ENCODE assay signal across 17 cellular contexts in genomic region chr19:49908480-49909420, GRCh38. TPM values are rescaled to one million over a fixed set of nuclear protein-coding genes. Genes with fewer than 3 reads are reported as not detected.
A peak's percentile ranks its signal among the peaks of the same experiment; 100 is the strongest.
DNase-seq lines count a peak whose midpoint lies in the region; ATAC-seq and TF ChIP-seq lines count a peak whose summit lies in the region.
"Had no signal": no experiment of that assay in that cellular context is flagged by ENCODE, and none has a peak within 500 bp of the region (broad histone marks: within the 10 kb centered on the region; RNA-seq: fewer than 3 reads in every experiment).

No MANE protein-coding gene starts in this region.

- ATAC-seq in central memory CD8-positive, alpha-beta T cell (replicated peaks; ENCODE audit: extremely low read depth, poor library complexity, severe bottlenecking) = no peak
- ATAC-seq: left colon; natural killer cell treated with Interleukin-12 subunit alpha and Interleukin-12 subunit beta and Interleukin-15 and Interleukin-18, amount 100 ng/mL, for 72 hours; sciatic nerve had no signal

- BruUV-seq in Caco-2 (replicated peaks; lab: Mats Ljungman, UMichigan) = no TSS peak

- H3K4me1 Mint-ChIP-seq in Caco-2 (ENCODE audit: low read depth, unreplicated experiment) = peaks cover 22% of the 10 kb centered on the region
- peaks cover 16% of the 10 kb centered on the region for H3K4me1 Mint-ChIP-seq in central memory CD8-positive, alpha-beta T cell
- peaks cover 11% of the 10 kb centered on the region for H3K4me1 Mint-ChIP-seq in chondrocyte (ENCODE audit: low read depth)

- intact Hi-C loops in Caco-2 (cut with micrococcal nuclease; ENCODE audit: unreplicated experiment) = no loop called here

- no peaks in the 10 kb centered on the region for H3K9me3 ChIP-seq in BLaER1 treated with 17β-estradiol and CSF1 and Interleukin-3, amounts not matched to agents 10 nM and 100 nM (replicated peaks in 1 of 11)
- no peaks in the 10 kb centered on the region for H3K9me3 ChIP-seq in Caco-2

- TF ChIP-seq CTCF in Caco-2 (IDR thresholded peaks at IDR 0.05; ENCODE audit: insufficient read depth in 1 of 2, low read depth in 1 of 2, low read length in 1 of 2, severe bottlenecking in 1 of 2, unreplicated experiment in 1 of 2) (no peak), chondrocyte (IDR thresholded peaks at IDR 0.05) (no peak)

- H3K9me3 Mint-ChIP-seq in Caco-2 (ENCODE audit: unreplicated experiment) (no peaks in the 10 kb centered on the region), chondrocyte (ENCODE audit: low read depth) (no peaks in the 10 kb centered on the region)
- H3K9me3 Mint-ChIP-seq in central memory CD8-positive, alpha-beta T cell = no peaks in the 10 kb centered on the region
- H3K9me3 Mint-ChIP-seq: natural killer cell treated with Interleukin-12 subunit alpha and Interleukin-12 subunit beta and Interleukin-15 and Interleukin-18, amount 100 ng/mL, for 72 hours had no signal

- POLR2A ChIA-PET in Caco-2 (lab: Charles Lee) = no interaction called here

- H3K9ac ChIP-seq in BLaER1 treated with 17β-estradiol and CSF1 and Interleukin-3, amounts not matched to agents 10 nM and 100 nM = no peak overlapping the region

- H3K36me3 ChIP-seq in BLaER1 treated with 17β-estradiol and CSF1 and Interleukin-3, amounts not matched to agents 10 nM and 100 nM = peaks cover 50 to 82% (median 76%) of the 10 kb centered on the region in 11 experiments
- peaks cover 11% of the 10 kb centered on the region for H3K36me3 ChIP-seq in Caco-2 (ENCODE audit: control insufficient read depth, insufficient read depth, low read length)

- peaks cover 0 to 95% (median 87%) of the 10 kb centered on the region in 11 experiments; a peak in 21 of 22 replicates for H4K20me1 ChIP-seq in BLaER1 treated with 17β-estradiol and CSF1 and Interleukin-3, amounts not matched to agents 10 nM and 100 nM

- H3K4me3 Mint-ChIP-seq in Caco-2 (ENCODE audit: unreplicated experiment) = peak overlapping the region; percentile 14
- no peak overlapping the region for H3K4me3 Mint-ChIP-seq in central memory CD8-positive, alpha-beta T cell
- H3K4me3 Mint-ChIP-seq in chondrocyte (ENCODE audit: unreplicated experiment) = no peak overlapping the region
- H3K4me3 Mint-ChIP-seq: natural killer cell treated with Interleukin-12 subunit alpha and Interleukin-12 subunit beta and Interleukin-15 and Interleukin-18, amount 100 ng/mL, for 72 hours had no signal

- peak overlapping the region in 1 of 11 experiments; percentile 75; a peak in 1 of 22 replicates for H3K27ac ChIP-seq in BLaER1 treated with 17β-estradiol and CSF1 and Interleukin-3, amounts not matched to agents 10 nM and 100 nM
- no peak overlapping the region for H3K27ac ChIP-seq in caudate nucleus (ENCODE audit: low read depth, low read length)
- H3K27ac ChIP-seq: brain microvascular endothelial cell, coronary artery had no signal

- no peaks in the 10 kb centered on the region for H3K27me3 ChIP-seq in BLaER1 treated with 17β-estradiol and CSF1 and Interleukin-3, amounts not matched to agents 10 nM and 100 nM
- no peaks in the 10 kb centered on the region for H3K27me3 ChIP-seq in Caco-2 (replicated peaks; ENCODE audit: control insufficient read depth, insufficient read depth, low read length)
- H3K27me3 ChIP-seq: brain microvascular endothelial cell had no signal

- H3K27me3 Mint-ChIP-seq in Caco-2 (ENCODE audit: insufficient read depth, unreplicated experiment) = no peaks in the 10 kb centered on the region
- H3K27me3 Mint-ChIP-seq in central memory CD8-positive, alpha-beta T cell = no peaks in the 10 kb centered on the region
- H3K27me3 Mint-ChIP-seq in chondrocyte (ENCODE audit: low read depth) = no peaks in the 10 kb centered on the region
- H3K27me3 Mint-ChIP-seq: natural killer cell treated with Interleukin-12 subunit alpha and Interleukin-12 subunit beta and Interleukin-15 and Interleukin-18, amount 100 ng/mL, for 72 hours had no signal

- H3K36me3 Mint-ChIP-seq in Caco-2 (ENCODE audit: insufficient read depth, unreplicated experiment) = peaks cover 84% of the 10 kb centered on the region
- H3K36me3 Mint-ChIP-seq in central memory CD8-positive, alpha-beta T cell (ENCODE audit: insufficient read depth) = peaks cover 14% of the 10 kb centered on the region
- H3K36me3 Mint-ChIP-seq in chondrocyte (ENCODE audit: low read depth) = peaks cover 16% of the 10 kb centered on the region
- H3K36me3 Mint-ChIP-seq: natural killer cell treated with Interleukin-12 subunit alpha and Interleukin-12 subunit beta and Interleukin-15 and Interleukin-18, amount 100 ng/mL, for 72 hours had no signal

- peak overlapping the region; percentile 24 to 96 (median 47); a peak in 16 of 22 replicates for H3K4me2 ChIP-seq in BLaER1 treated with 17β-estradiol and CSF1 and Interleukin-3, amounts not matched to agents 10 nM and 100 nM

- H3K27ac Mint-ChIP-seq in Caco-2 (ENCODE audit: unreplicated experiment) (peak overlapping the region; percentile 19), chondrocyte (ENCODE audit: unreplicated experiment) (no peak overlapping the region)
- peak overlapping the region; percentile 35 for H3K27ac Mint-ChIP-seq in central memory CD8-positive, alpha-beta T cell (ENCODE audit: low read depth)

- no peak overlapping the region for H3K4me3 ChIP-seq in BLaER1 treated with 17β-estradiol and CSF1 and Interleukin-3, amounts not matched to agents 10 nM and 100 nM
- H3K4me3 ChIP-seq in Caco-2 (ENCODE audit: low read depth, low read length) = no peak overlapping the region
- H3K4me3 ChIP-seq: coronary artery had no signal

- DNase-seq in Caco-2 = no peak
- no peak for DNase-seq in central memory CD8-positive, alpha-beta T cell (ENCODE audit: low spot score in 2 of 2)
- no peak for DNase-seq in caudate nucleus (lab: John Stamatoyannopoulos, UW)
- no peak for DNase-seq in chondrocyte (ENCODE audit: low spot score)
- DNase-seq in middle frontal gyrus (ENCODE audit: extremely low spot score, low spot score) = no peak
- DNase-seq: activated CD4-positive, alpha-beta T cell treated with anti-CD3 and anti-CD28 coated beads, Interleukin-2, amount 50 U/mL, for 1 hour; brain microvascular endothelial cell; Kasumi-1; left colon; NCI-H187; NCI-H774; SHP77; stimulated activated CD4-positive, alpha-beta T cell treated with anti-CD3 and anti-CD28 coated beads, Interleukin-15, amount 100 ng/mL, for 24 hours had no signal

- H3K4me1 ChIP-seq in BLaER1 treated with 17β-estradiol and CSF1 and Interleukin-3, amounts not matched to agents 10 nM and 100 nM = peaks cover 76 to 100% (median 96%) of the 10 kb centered on the region in 10 experiments
- peaks cover 25% of the 10 kb centered on the region for H3K4me1 ChIP-seq in Caco-2

- CTCF ChIA-PET in Caco-2 (lab: Charles Lee) = no interaction called here

RNA-seq across cellular contexts. Expression of gene IL4I1, which starts 12.1 kb away (rescaled TPM):
- total RNA-seq in Caco-2 (2022) = 0.61 and 1.1 TPM in 2 replicates
- 0.17 TPM in 1 of 3 replicates, not detected in the others for total RNA-seq in chondrocyte

RNA-seq across cellular contexts. Expression of gene ATF5, which starts 20.3 kb away (rescaled TPM):
- 47.3 and 64.0 TPM in 2 replicates for total RNA-seq in Caco-2 (2022)
- 16.7 to 53.4 TPM (median 53.3 TPM) in 3 replicates for total RNA-seq in chondrocyte

RNA-seq across cellular contexts. Expression of gene NUP62, which starts 20.6 kb away (rescaled TPM):
- 116 and 118 TPM in 2 replicates for total RNA-seq in Caco-2 (2022)
- 41.0 to 50.5 TPM (median 44.7 TPM) in 3 replicates for total RNA-seq in chondrocyte

RNA-seq across cellular contexts. Expression of gene TBC1D17, which starts 31.2 kb away (rescaled TPM):
- 55.3 and 56.5 TPM in 2 replicates for total RNA-seq in Caco-2 (2022)
- total RNA-seq in chondrocyte = 36.3 to 45.3 TPM (median 44.8 TPM) in 3 replicates

RNA-seq across cellular contexts. Expression of gene AKT1S1, which starts 31.6 kb away (rescaled TPM):
- total RNA-seq in Caco-2 (2022) (64.6 and 77.6 TPM in 2 replicates), chondrocyte (52.0 to 70.5 TPM (median 55.8 TPM) in 3 replicates)
